8 cellular contexts compared by ENCODE assay signal in the genomic region with DNA sequence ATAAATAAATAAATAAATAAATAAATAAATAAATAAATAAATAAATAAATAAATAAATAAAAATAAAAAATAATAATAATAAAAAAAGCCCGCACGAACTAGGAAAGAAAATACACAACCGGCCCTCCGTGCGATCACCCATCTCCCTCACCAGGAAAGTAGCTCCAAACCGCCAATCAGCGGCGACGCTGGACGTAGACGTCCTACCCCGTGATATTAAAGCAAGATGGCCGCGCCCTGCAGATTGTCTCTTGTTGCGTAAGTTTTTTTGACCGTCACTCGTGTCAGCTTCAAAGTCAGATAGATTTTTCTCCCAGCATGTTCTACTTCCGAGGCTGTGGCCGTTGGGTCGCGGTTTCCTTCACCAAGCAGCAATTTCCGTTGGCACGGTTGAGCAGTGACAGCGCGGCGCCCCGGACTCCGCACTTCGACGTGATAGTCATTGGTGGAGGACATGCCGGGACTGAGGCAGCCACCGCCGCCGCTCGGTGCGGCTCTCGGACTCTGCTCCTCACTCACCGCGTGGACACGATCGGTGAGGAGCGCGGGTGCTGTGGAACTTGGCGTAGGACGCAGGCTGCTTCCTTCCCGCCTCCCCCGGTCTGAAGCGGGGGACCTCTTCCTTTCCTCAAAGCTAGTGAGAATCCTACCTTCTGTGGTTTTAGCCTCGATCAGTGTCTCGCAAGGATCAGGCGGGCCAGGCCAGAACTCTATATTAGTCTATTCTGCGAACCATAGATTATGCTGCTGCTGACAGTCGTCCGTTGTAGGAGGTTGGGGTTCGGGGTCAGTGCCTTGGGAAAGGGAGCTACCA. TPM values are rescaled to one million over a fixed set of nuclear protein-coding genes. Genes with fewer than 3 reads are reported as not detected.
DNase-seq lines count a peak whose midpoint lies in the region; ATAC-seq and TF ChIP-seq lines count a peak whose summit lies in the region.

A gene with protein sequence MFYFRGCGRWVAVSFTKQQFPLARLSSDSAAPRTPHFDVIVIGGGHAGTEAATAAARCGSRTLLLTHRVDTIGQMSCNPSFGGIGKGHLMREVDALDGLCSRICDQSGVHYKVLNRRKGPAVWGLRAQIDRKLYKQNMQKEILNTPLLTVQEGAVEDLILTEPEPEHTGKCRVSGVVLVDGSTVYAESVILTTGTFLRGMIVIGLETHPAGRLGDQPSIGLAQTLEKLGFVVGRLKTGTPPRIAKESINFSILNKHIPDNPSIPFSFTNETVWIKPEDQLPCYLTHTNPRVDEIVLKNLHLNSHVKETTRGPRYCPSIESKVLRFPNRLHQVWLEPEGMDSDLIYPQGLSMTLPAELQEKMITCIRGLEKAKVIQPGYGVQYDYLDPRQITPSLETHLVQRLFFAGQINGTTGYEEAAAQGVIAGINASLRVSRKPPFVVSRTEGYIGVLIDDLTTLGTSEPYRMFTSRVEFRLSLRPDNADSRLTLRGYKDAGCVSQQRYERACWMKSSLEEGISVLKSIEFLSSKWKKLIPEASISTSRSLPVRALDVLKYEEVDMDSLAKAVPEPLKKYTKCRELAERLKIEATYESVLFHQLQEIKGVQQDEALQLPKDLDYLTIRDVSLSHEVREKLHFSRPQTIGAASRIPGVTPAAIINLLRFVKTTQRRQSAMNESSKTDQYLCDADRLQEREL (plus strand): TSS at position 201 of the 814 bp plus-strand sequence. CDS start 118 bp downstream, at position 319.

- no peaks in the 10 kb centered on the region for H3K9me3 Mint-ChIP-seq in activated CD4-positive, alpha-beta T cell treated with anti-CD3 and anti-CD28 coated beads, Interleukin-2, amount 10 ng/mL, durations not matched to agents 7 days and 5 days

- peaks cover 54% of the 10 kb centered on the region for H3K4me1 Mint-ChIP-seq in activated CD4-positive, alpha-beta T cell treated with anti-CD3 and anti-CD28 coated beads, Interleukin-2, amount 10 ng/mL, durations not matched to agents 7 days and 5 days

- no peaks in the 10 kb centered on the region for H3K27me3 ChIP-seq in BJ (ENCODE audit: control insufficient read depth, insufficient read depth, low read length)

- DNase-seq in BJ (ENCODE audit: low read depth), result peak; percentile 48
- DNase-seq in GM19240 (ENCODE audit: insufficient read length, low spot score), result peak; percentile 44
- DNase-seq in NCI-H526 (lab: John Stamatoyannopoulos, UW), result peak; percentile 89 to 93
- DNase-seq in activated CD4-positive, alpha-beta T cell treated with anti-CD3 and anti-CD28 coated beads, Interleukin-2, amount 10 ng/mL, durations not matched to agents 7 days and 5 days, result peak; percentile 89
- peak; percentile 15 for DNase-seq in cortex of kidney (lab: John Stamatoyannopoulos, UW)
- DNase-seq in left lobe of liver (ENCODE audit: low spot score), result peak; percentile 92
- peak; percentile 67 for DNase-seq in stimulated activated CD4-positive, alpha-beta T cell treated with anti-CD3 and anti-CD28 coated beads, Interleukin-2, amount 100 ng/mL, for 4 hours (ENCODE audit: low read depth)

- H3K36me3 ChIP-seq in BJ (ENCODE audit: control insufficient read depth, insufficient read depth, low read length), result no peaks in the 10 kb centered on the region

- peak within 1 kb of the TSS; percentile 99 for H3K27ac Mint-ChIP-seq in activated CD4-positive, alpha-beta T cell treated with anti-CD3 and anti-CD28 coated beads, Interleukin-2, amount 10 ng/mL, durations not matched to agents 7 days and 5 days

- no peaks in the 10 kb centered on the region for H3K27me3 Mint-ChIP-seq in activated CD4-positive, alpha-beta T cell treated with anti-CD3 and anti-CD28 coated beads, Interleukin-2, amount 10 ng/mL, durations not matched to agents 7 days and 5 days

- TF ChIP-seq CTCF in BJ (IDR thresholded peaks at IDR 0.05; ENCODE audit: insufficient read depth, low read depth, low read length), result no peak

- ATAC-seq in HG03460 (IDR thresholded peaks at IDR 0.05; ENCODE audit: unreplicated experiment), result peak; percentile 94
- ATAC-seq in left lobe of liver, result peak; percentile 92

- POLR2A ChIA-PET in BJ (lab: Charles Lee), result interaction anchor here (0.5 to 1.2 kb wide), 5 partner anchors 10 to 1873 kb away, joined by 3 to 10 read pairs (median 6); no protein-coding TSS in a partner anchor
- POLR2A ChIA-PET in activated CD4-positive, alpha-beta T cell treated with anti-CD3 and anti-CD28 coated beads, Interleukin-2, amount 10 ng/mL, durations not matched to agents 7 days and 5 days (lab: Charles Lee), result interaction anchor here (0.6 to 2.9 kb wide), 7 partner anchors 10 to 717 kb away, joined by 3 to 27 read pairs (median 4); a partner anchor contains a TSS

- H3K4me3 Mint-ChIP-seq in activated CD4-positive, alpha-beta T cell treated with anti-CD3 and anti-CD28 coated beads, Interleukin-2, amount 10 ng/mL, durations not matched to agents 7 days and 5 days, result peak within 1 kb of the TSS; percentile 98

- CTCF ChIA-PET in BJ (lab: Yijun Ruan, JAX), result interaction anchor here (0.6 to 1.5 kb wide), 4 partner anchors 12 to 1788 kb away, joined by 3 to 10 read pairs (median 4); no protein-coding TSS in a partner anchor
- CTCF ChIA-PET in activated CD4-positive, alpha-beta T cell treated with anti-CD3 and anti-CD28 coated beads, Interleukin-2, amount 10 ng/mL, durations not matched to agents 7 days and 5 days (lab: Charles Lee), result interaction anchor here (0.6 to 3.1 kb wide), 13 partner anchors 10 to 193 kb away, joined by 3 to 21 read pairs (median 4); a partner anchor contains a TSS

- peak within 1 kb of the TSS; percentile 79 for H3K4me3 ChIP-seq in BJ (ENCODE audit: low read depth, low read length)

- H3K36me3 Mint-ChIP-seq in activated CD4-positive, alpha-beta T cell treated with anti-CD3 and anti-CD28 coated beads, Interleukin-2, amount 10 ng/mL, durations not matched to agents 7 days and 5 days (ENCODE audit: low read depth), result peaks cover 29% of the 10 kb centered on the region

RNA-seq across cellular contexts. Expression of the gene that starts here (rescaled TPM):
- 17.7 and 22.3 TPM in 2 replicates for polyA plus RNA-seq in BJ (2011; rRNA removed)
- 10.8 and 16.6 TPM in 2 replicates for polyA minus RNA-seq in BJ (2011; rRNA and poly(A)+ RNA removed)
- total RNA-seq in activated CD4-positive, alpha-beta T cell treated with anti-CD3 and anti-CD28 coated beads, Interleukin-2, amount 10 ng/mL, durations not matched to agents 7 days and 5 days, result 10 to 100 TPM; 50.9 to 59.6 TPM
- total RNA-seq in left lobe of liver, result 30.4 TPM

Comparison
In these comparisons a context has a peak if more than half of its experiments do, and no peak if none do; other contexts are left out.
1. Peak in every context shown above with its lines: DNase-seq, ATAC-seq and H3K4me3 ChIP-seq.
2. DNase-seq: peak in every context shown above with its lines; median percentile 92 in left lobe of liver; 91 in NCI-H526; 89 in activated CD4-positive, alpha-beta T cell treated with anti-CD3 and anti-CD28 coated beads, Interleukin-2, amount 10 ng/mL, durations not matched to agents 7 days and 5 days; 67 in stimulated activated CD4-positive, alpha-beta T cell treated with anti-CD3 and anti-CD28 coated beads, Interleukin-2, amount 100 ng/mL, for 4 hours; 48 in BJ; 44 in GM19240; 15 in cortex of kidney.